19 cellular contexts compared by ENCODE assay signal in the genomic region with DNA sequence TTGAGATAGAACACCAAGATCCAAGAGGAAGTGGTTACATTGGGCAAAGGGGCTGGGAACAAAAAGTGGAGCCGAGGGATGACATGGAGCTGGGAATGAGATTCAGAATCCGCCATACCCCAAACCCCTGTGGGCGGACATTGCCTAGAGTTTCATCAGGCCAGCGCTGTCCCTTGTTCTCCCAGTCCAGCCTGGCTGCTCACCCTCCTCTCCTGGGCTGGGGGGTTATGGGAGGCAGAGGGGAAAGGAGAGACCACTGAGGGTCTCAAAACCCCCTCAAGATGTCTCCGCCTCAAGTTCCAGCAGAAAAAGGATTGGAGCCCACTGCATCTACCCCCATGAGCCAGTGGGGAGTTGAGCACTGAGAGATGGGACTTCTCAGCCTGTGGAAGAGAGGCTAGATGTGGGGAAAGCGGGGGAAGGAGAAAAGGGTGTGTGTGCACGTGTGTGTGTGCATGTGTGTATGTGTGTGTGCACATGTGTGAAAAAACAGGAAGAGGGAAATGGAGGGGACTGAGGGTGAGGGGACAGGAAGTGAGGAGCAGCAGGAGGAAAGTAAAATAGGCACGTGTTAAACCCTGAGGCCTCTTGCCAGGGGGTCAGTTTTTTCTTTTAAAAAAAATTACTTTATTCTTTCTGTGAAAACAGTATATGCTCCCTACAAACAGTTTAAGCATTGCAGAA. TPM values are rescaled to one million over a fixed set of nuclear protein-coding genes. Genes with fewer than 3 reads are reported as not detected.
A peak's percentile ranks its signal among the peaks of the same experiment; 100 is the strongest.
DNase-seq lines count a peak whose midpoint lies in the region; ATAC-seq and TF ChIP-seq lines count a peak whose summit lies in the region.
"Had no signal": no experiment of that assay in that cellular context is flagged by ENCODE, and none has a peak within 500 bp of the region (broad histone marks: within the 10 kb centered on the region; RNA-seq: fewer than 3 reads in every experiment).

No MANE protein-coding gene starts in this region.

- H3K36me3 Mint-ChIP-seq in activated CD4-positive, alpha-beta T cell treated with anti-CD3 and anti-CD28 coated beads, Interleukin-2, amount 10 ng/mL, durations not matched to agents 24 days and 14 days (ENCODE audit: low read depth): no peaks in the 10 kb centered on the region
- H3K36me3 Mint-ChIP-seq in activated naive CD8-positive, alpha-beta T cell treated with anti-CD3 and anti-CD28 coated beads for 36 hours: peaks cover 7% of the 10 kb centered on the region
- H3K36me3 Mint-ChIP-seq in osteocyte (ENCODE audit: unreplicated experiment): no peaks in the 10 kb centered on the region

- peaks cover 4% of the 10 kb centered on the region for H3K9me3 Mint-ChIP-seq in activated CD4-positive, alpha-beta T cell treated with anti-CD3 and anti-CD28 coated beads, Interleukin-2, amount 10 ng/mL, durations not matched to agents 24 days and 14 days
- peaks cover 3% of the 10 kb centered on the region for H3K9me3 Mint-ChIP-seq in activated naive CD8-positive, alpha-beta T cell treated with anti-CD3 and anti-CD28 coated beads for 36 hours
- H3K9me3 Mint-ChIP-seq in osteocyte (ENCODE audit: unreplicated experiment): no peaks in the 10 kb centered on the region
- H3K9me3 Mint-ChIP-seq: activated T-helper 1 cell treated with anti-CD3 and anti-CD28 coated beads, Interleukin-12 subunit alpha, Interleukin-12 subunit beta, Interleukin-2, Interleukin-4 antibody, amounts not matched to agents 30 ng/mL and 10 ng/mL and 1 ng/mL, durations not matched to agents 14 hours and 24 hours and 36 hours had no signal

- peaks cover 23% of the 10 kb centered on the region for H3K4me1 Mint-ChIP-seq in activated CD4-positive, alpha-beta T cell treated with anti-CD3 and anti-CD28 coated beads, Interleukin-2, amount 10 ng/mL, durations not matched to agents 24 days and 14 days
- H3K4me1 Mint-ChIP-seq in activated naive CD8-positive, alpha-beta T cell treated with anti-CD3 and anti-CD28 coated beads for 36 hours: peaks cover 35% of the 10 kb centered on the region
- no peaks in the 10 kb centered on the region for H3K4me1 Mint-ChIP-seq in osteocyte (ENCODE audit: unreplicated experiment)

- H3K4me3 Mint-ChIP-seq in activated CD4-positive, alpha-beta T cell treated with anti-CD3 and anti-CD28 coated beads, Interleukin-2, amount 10 ng/mL, durations not matched to agents 24 days and 14 days: no peak overlapping the region
- H3K4me3 Mint-ChIP-seq in activated naive CD8-positive, alpha-beta T cell treated with anti-CD3 and anti-CD28 coated beads for 36 hours: no peak overlapping the region
- no peak overlapping the region for H3K4me3 Mint-ChIP-seq in osteocyte (ENCODE audit: unreplicated experiment)
- H3K4me3 Mint-ChIP-seq: activated T-helper 1 cell treated with anti-CD3 and anti-CD28 coated beads, Interleukin-12 subunit alpha, Interleukin-12 subunit beta, Interleukin-2, Interleukin-4 antibody, amounts not matched to agents 30 ng/mL and 10 ng/mL and 1 ng/mL, durations not matched to agents 14 hours and 24 hours and 36 hours had no signal

- intact Hi-C loops in activated CD4-positive, alpha-beta T cell treated with anti-CD3 and anti-CD28 coated beads, Interleukin-2, amount 10 ng/mL, durations not matched to agents 24 days and 14 days (cut with micrococcal nuclease): no loop called here

- H3K27me3 Mint-ChIP-seq in activated CD4-positive, alpha-beta T cell treated with anti-CD3 and anti-CD28 coated beads, Interleukin-2, amount 10 ng/mL, durations not matched to agents 24 days and 14 days: peaks cover 2% of the 10 kb centered on the region
- H3K27me3 Mint-ChIP-seq in activated naive CD8-positive, alpha-beta T cell treated with anti-CD3 and anti-CD28 coated beads for 36 hours: no peaks in the 10 kb centered on the region
- no peaks in the 10 kb centered on the region for H3K27me3 Mint-ChIP-seq in osteocyte (ENCODE audit: unreplicated experiment)

- ATAC-seq in GM18868 (IDR thresholded peaks at IDR 0.05; ENCODE audit: unreplicated experiment): no peak
- no peak for ATAC-seq in GM19023 (IDR thresholded peaks at IDR 0.05; ENCODE audit: unreplicated experiment)
- ATAC-seq in GM21528 (IDR thresholded peaks at IDR 0.05; ENCODE audit: low FRiP score, unreplicated experiment): no peak
- ATAC-seq: A549, SK-N-SH treated with all-trans-retinoic acid at 6 μM for 48 hours had no signal

- no peak for DNase-seq in activated CD4-positive, alpha-beta T cell treated with anti-CD3 and anti-CD28 coated beads, Interleukin-2, amount 10 ng/mL, durations not matched to agents 24 days and 14 days
- DNase-seq in activated CD4-positive, alpha-beta T cell treated with anti-CD3 and anti-CD28 coated beads, Interleukin-2, amount 50 U/mL, for 4 hours: no peak
- peak; percentile 41 for DNase-seq in KBM-7
- no peak for DNase-seq in activated naive CD8-positive, alpha-beta T cell treated with anti-CD3 and anti-CD28 coated beads for 36 hours
- DNase-seq in osteocyte (ENCODE audit: extremely low spot score, unreplicated experiment): peak; percentile 75
- DNase-seq: central memory CD4-positive, alpha-beta T cell; effector CD8-positive, alpha-beta T cell; stomach; upper lobe of left lung had no signal

- TF ChIP-seq CTCF in osteocyte (IDR thresholded peaks at IDR 0.05): no peak

- in situ Hi-C loops in KBM-7 (cut with MboI; ENCODE audit: low pct_unique_long_range_greater_than_20kb, low sequenced_read_pairs): no loop called here

- peak overlapping the region; percentile 17 for H3K27ac Mint-ChIP-seq in activated CD4-positive, alpha-beta T cell treated with anti-CD3 and anti-CD28 coated beads, Interleukin-2, amount 10 ng/mL, durations not matched to agents 24 days and 14 days
- peak overlapping the region; percentile 19 for H3K27ac Mint-ChIP-seq in activated naive CD8-positive, alpha-beta T cell treated with anti-CD3 and anti-CD28 coated beads for 36 hours
- H3K27ac Mint-ChIP-seq in osteocyte (ENCODE audit: unreplicated experiment): no peak overlapping the region
- H3K27ac Mint-ChIP-seq: activated T-helper 1 cell treated with anti-CD3 and anti-CD28 coated beads, Interleukin-12 subunit alpha, Interleukin-12 subunit beta, Interleukin-2, Interleukin-4 antibody, amounts not matched to agents 30 ng/mL and 10 ng/mL and 1 ng/mL, durations not matched to agents 14 hours and 24 hours and 36 hours had no signal

RNA-seq across cellular contexts. Expression of a gene that starts 14.3 kb away (rescaled TPM):
- 0.24 and 0.86 TPM in 2 replicates for total RNA-seq in activated CD4-positive, alpha-beta T cell treated with anti-CD3 and anti-CD28 coated beads, Interleukin-2, amount 10 ng/mL, durations not matched to agents 24 days and 14 days
- total RNA-seq in activated naive CD8-positive, alpha-beta T cell treated with anti-CD3 and anti-CD28 coated beads for 36 hours: under 1 TPM; 0.37 to 0.46 TPM
- total RNA-seq in osteocyte: 0.10 and 0.32 TPM in 2 replicates
- total RNA-seq: Daoy had no signal

RNA-seq across cellular contexts. Expression of a gene that starts 50.2 kb away (rescaled TPM):
- 45.6 and 47.0 TPM in 2 replicates for total RNA-seq in activated CD4-positive, alpha-beta T cell treated with anti-CD3 and anti-CD28 coated beads, Interleukin-2, amount 10 ng/mL, durations not matched to agents 24 days and 14 days
- total RNA-seq in activated naive CD8-positive, alpha-beta T cell treated with anti-CD3 and anti-CD28 coated beads for 36 hours: 10 to 100 TPM; 37.1 to 39.5 TPM
- total RNA-seq in osteocyte: 63.0 and 65.2 TPM in 2 replicates

RNA-seq across cellular contexts. Expression of a gene that starts 57.8 kb away (rescaled TPM):
- total RNA-seq in activated CD4-positive, alpha-beta T cell treated with anti-CD3 and anti-CD28 coated beads, Interleukin-2, amount 10 ng/mL, durations not matched to agents 24 days and 14 days: not detected in 2 replicates
- total RNA-seq in activated naive CD8-positive, alpha-beta T cell treated with anti-CD3 and anti-CD28 coated beads for 36 hours: not detected
- total RNA-seq in osteocyte: not detected in 2 replicates
- total RNA-seq: activated T-helper 1 cell treated with anti-CD3 and anti-CD28 coated beads, Interleukin-12 subunit alpha, Interleukin-12 subunit beta, Interleukin-2, Interleukin-4 antibody, amounts not matched to agents 30 ng/mL and 10 ng/mL and 1 ng/mL, durations not matched to agents 14 hours and 24 hours and 36 hours; Daoy; lung; Peyer's patch; prostate gland; stomach; upper lobe of left lung had no signal

Comparison
In these comparisons a context has a peak if more than half of its experiments do, and no peak if none do; other contexts are left out.
1. DNase-seq: peak in KBM-7 (single experiment) and osteocyte (single experiment); none in activated CD4-positive, alpha-beta T cell treated with anti-CD3 and anti-CD28 coated beads, Interleukin-2, amount 10 ng/mL, durations not matched to agents 24 days and 14 days (single experiment), activated CD4-positive, alpha-beta T cell treated with anti-CD3 and anti-CD28 coated beads, Interleukin-2, amount 50 U/mL, for 4 hours (0 of 2) and activated naive CD8-positive, alpha-beta T cell treated with anti-CD3 and anti-CD28 coated beads for 36 hours (single experiment).